In the genomic region with DNA sequence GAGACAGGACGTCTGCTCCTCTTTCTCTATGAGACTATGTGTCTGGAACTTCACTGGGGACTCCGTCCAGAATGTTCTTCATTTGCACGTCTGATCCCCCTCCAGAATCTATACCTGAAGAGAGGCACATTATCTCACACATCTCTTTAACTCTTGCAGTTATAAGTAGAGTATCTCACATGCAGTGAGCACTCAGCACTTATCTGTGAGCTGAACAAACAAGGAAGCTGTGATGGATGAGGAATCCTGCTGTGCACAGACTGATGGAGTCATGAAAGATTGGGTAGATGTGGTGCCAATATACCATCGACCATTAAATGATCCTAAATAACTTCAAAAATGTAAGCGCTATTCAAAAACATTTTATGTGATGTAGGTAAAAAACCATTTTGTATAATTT, we compare ENCODE assay signal across 12 cellular contexts.
"Had no signal": no experiment of that assay in that cellular context is flagged by ENCODE, and none has a peak within 500 bp of the region (broad histone marks: within the 10 kb centered on the region; RNA-seq: fewer than 3 reads in every experiment).

No MANE protein-coding gene starts in this region.

- H3K4me3 ChIP-seq: body of pancreas, right atrium auricular region, transverse colon, vagina had no signal

- H3K27me3 ChIP-seq: body of pancreas, right atrium auricular region, transverse colon, vagina had no signal

- H3K36me3 ChIP-seq: right atrium auricular region, transverse colon, vagina had no signal

- H3K27ac ChIP-seq: body of pancreas, right atrium auricular region, transverse colon, vagina had no signal

- H3K9me3 ChIP-seq: body of pancreas, right atrium auricular region, vagina had no signal

- ATAC-seq: activated CD8-positive, alpha-beta T cell treated with anti-CD3 and anti-CD28 coated beads, Interleukin-2, amount 10 ng/mL, durations not matched to agents 7 days and 5 days; body of pancreas; effector memory CD8-positive, alpha-beta T cell; left ventricle myocardium superior; stimulated activated naive CD8-positive, alpha-beta T cell treated with anti-CD3 and anti-CD28 coated beads, Interleukin-15, Interleukin-2, amounts not matched to agents 100 U/mL and 50 U/mL, for 24 hours had no signal

- DNase-seq: activated CD4-positive, alpha-beta T cell treated with anti-CD3 and anti-CD28 coated beads, Interleukin-2, amount 10 ng/mL, durations not matched to agents 24 days and 14 days; activated CD8-positive, alpha-beta T cell treated with anti-CD3 and anti-CD28 coated beads, Interleukin-2, amount 10 ng/mL, durations not matched to agents 7 days and 5 days; activated naive CD4-positive, alpha-beta T cell treated with Interleukin-2 at 50 U/mL for 16 hours; activated T-cell treated with anti-CD3 and anti-CD28 coated beads, Interleukin-2, amount 50 U/mL, for 24 hours; body of pancreas; effector memory CD8-positive, alpha-beta T cell; left ventricle myocardium superior; stimulated activated CD4-positive, alpha-beta T cell treated with anti-CD3 and anti-CD28 coated beads, Interleukin-2, amount 100 ng/mL, for 24 hours; stimulated activated naive CD8-positive, alpha-beta T cell treated with anti-CD3 and anti-CD28 coated beads, Interleukin-15, Interleukin-2, amounts not matched to agents 100 U/mL and 50 U/mL, for 24 hours; transverse colon had no signal

- H3K4me1 ChIP-seq: body of pancreas, right atrium auricular region, transverse colon, vagina had no signal
